Comparison of ENCODE assay signal across 8 cellular contexts in the genomic region with DNA sequence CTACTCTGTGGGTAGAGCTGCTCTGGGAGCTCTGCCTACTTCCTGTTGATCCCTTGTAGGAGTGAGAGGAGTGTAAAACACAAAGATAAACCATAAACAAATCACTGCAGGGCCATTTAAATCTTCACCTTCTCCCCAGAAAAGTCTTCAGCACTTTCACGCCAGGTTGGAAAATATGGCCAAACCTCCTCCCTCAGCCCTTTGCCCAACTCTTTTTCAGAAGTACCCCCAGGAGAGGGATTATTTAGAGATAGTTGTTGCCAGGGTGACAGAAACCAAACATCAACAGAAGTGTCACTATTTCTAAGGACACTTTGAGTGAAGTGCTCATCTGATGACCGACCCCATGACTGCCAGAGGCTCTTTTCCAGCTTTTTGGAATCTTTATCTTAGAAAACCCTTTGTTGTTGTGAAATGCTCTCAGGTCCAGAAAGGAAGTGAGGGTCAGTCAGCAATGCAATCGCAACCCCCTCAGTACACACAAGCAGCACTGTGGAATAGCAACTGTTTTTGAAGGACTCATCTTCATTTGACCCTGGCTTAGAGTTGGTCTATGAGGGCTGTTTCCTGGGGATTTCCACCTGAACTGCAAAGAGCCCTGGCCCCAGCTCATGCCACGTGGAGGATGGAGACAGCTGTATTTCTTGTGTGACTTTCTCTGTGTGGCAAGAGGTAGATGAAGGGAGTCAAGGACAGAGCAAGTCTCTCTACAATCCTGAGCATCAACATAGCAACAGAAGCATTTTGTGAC.
A peak's percentile ranks its signal among the peaks of the same experiment; 100 is the strongest.
DNase-seq lines count a peak whose midpoint lies in the region; ATAC-seq and TF ChIP-seq lines count a peak whose summit lies in the region.

No MANE protein-coding gene starts in this region.

- no peaks in the 10 kb centered on the region for H3K27me3 Mint-ChIP-seq in T-helper 1 cell treated with Interleukin-12 subunit alpha and Interleukin-12 subunit beta and Interleukin-4 antibody, amounts not matched to agents 30 μg/mL and 1 μg/mL, for 36 hours (ENCODE audit: low read depth)

- H3K27ac Mint-ChIP-seq in T-helper 1 cell treated with Interleukin-12 subunit alpha and Interleukin-12 subunit beta and Interleukin-4 antibody, amounts not matched to agents 30 μg/mL and 1 μg/mL, for 36 hours: peak overlapping the region; percentile 76

- TF ChIP-seq CTCF in 22Rv1 (IDR thresholded peaks at IDR 0.05): no peak

- peak overlapping the region; percentile 81 for H3K27ac ChIP-seq in 22Rv1

- H3K36me3 Mint-ChIP-seq in T-helper 1 cell treated with Interleukin-12 subunit alpha and Interleukin-12 subunit beta and Interleukin-4 antibody, amounts not matched to agents 30 μg/mL and 1 μg/mL, for 36 hours (ENCODE audit: low read depth): peaks cover 1% of the 10 kb centered on the region

- no peak overlapping the region for H3K4me3 Mint-ChIP-seq in T-helper 1 cell treated with Interleukin-12 subunit alpha and Interleukin-12 subunit beta and Interleukin-4 antibody, amounts not matched to agents 30 μg/mL and 1 μg/mL, for 36 hours

- in situ Hi-C loops in KBM-7 (cut with MboI; ENCODE audit: low pct_unique_long_range_greater_than_20kb, low sequenced_read_pairs): no loop called here

- peaks cover 34% of the 10 kb centered on the region for H3K4me1 Mint-ChIP-seq in T-helper 1 cell treated with Interleukin-12 subunit alpha and Interleukin-12 subunit beta and Interleukin-4 antibody, amounts not matched to agents 30 μg/mL and 1 μg/mL, for 36 hours (ENCODE audit: low read depth)

- peak; percentile 46 for ATAC-seq in GM18868 (IDR thresholded peaks at IDR 0.05; ENCODE audit: unreplicated experiment)
- ATAC-seq in GM18867 (IDR thresholded peaks at IDR 0.05; ENCODE audit: unreplicated experiment): no peak

- DNase-seq in islet precursor cell (peak; percentile 63), SHP77 (lab: John Stamatoyannopoulos, UW) (no peak), KBM-7 (no peak), T-helper 9 cell (no peak)

- H3K9me3 Mint-ChIP-seq in T-helper 1 cell treated with Interleukin-12 subunit alpha and Interleukin-12 subunit beta and Interleukin-4 antibody, amounts not matched to agents 30 μg/mL and 1 μg/mL, for 36 hours: no peaks in the 10 kb centered on the region
